In the genomic region with DNA sequence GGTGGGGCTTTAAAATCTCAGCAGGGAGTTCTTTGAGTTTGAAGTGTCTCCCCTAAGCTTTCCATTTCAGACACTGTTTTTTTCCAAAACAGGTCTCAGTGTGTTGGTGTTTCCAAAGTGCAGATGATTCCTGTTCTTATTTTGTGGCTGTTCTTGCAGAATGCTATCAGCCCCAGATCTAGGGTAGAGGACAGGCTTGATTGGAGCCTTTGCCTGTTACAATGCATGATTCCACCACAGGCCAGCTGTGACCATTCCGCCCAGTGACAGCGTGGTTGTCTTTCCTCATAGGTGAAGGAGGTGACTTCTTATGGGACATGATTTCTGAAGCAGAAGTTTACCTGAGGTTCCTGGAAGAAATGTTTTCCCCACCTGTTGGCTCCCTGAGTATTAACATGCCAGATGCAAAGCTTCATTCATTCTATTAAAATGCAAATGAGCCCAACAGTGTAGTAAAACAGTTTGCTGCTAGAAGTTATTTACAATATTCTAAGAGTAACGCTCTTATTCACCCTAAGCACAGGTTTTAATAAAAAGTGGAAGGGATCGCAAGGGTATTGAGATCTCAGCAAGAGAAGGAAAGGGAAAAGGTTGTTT, we compare ENCODE assay signal across 11 cellular contexts. TPM values are rescaled to one million over a fixed set of nuclear protein-coding genes. Genes with fewer than 3 reads are reported as not detected.
A peak's percentile ranks its signal among the peaks of the same experiment; 100 is the strongest.
DNase-seq lines count a peak whose midpoint lies in the region; ATAC-seq and TF ChIP-seq lines count a peak whose summit lies in the region.
"Had no signal": no experiment of that assay in that cellular context is flagged by ENCODE, and none has a peak within 500 bp of the region (broad histone marks: within the 10 kb centered on the region; RNA-seq: fewer than 3 reads in every experiment).

No MANE protein-coding gene starts in this region.

- H3K4me1 Mint-ChIP-seq in Calu3 (ENCODE audit: low read depth, unreplicated experiment) (peaks cover 45% of the 10 kb centered on the region), nephron (peaks cover 40% of the 10 kb centered on the region)

- H3K27me3 Mint-ChIP-seq in Calu3 (ENCODE audit: unreplicated experiment) (no peaks in the 10 kb centered on the region), nephron (ENCODE audit: low read depth) (no peaks in the 10 kb centered on the region)

- ATAC-seq in GM21737 (IDR thresholded peaks at IDR 0.05; ENCODE audit: unreplicated experiment) = no peak
- no peak for ATAC-seq in HG03442 (IDR thresholded peaks at IDR 0.05; ENCODE audit: unreplicated experiment)

- peak overlapping the region; percentile 69 for H3K4me2 ChIP-seq in mammary epithelial cell (ENCODE audit: insufficient read depth, low read depth, low read length)

- DNase-seq in Calu3 = peak; percentile 13
- DNase-seq in mammary epithelial cell = no peak
- DNase-seq in GM13976 (ENCODE audit: low spot score) = no peak
- no peak for DNase-seq in cardiac septum (ENCODE audit: low spot score)
- DNase-seq: Right ventricle myocardium superior; stimulated activated CD4-positive, alpha-beta T cell treated with anti-CD3 and anti-CD28 coated beads, Interleukin-1b, Interleukin-23, amount 100 ng/mL, for 48 hours had no signal

- H3K36me3 ChIP-seq in HUES48 (ENCODE audit: control insufficient read depth, insufficient read depth, low read length) (no peaks in the 10 kb centered on the region), mammary epithelial cell (ENCODE audit: insufficient read depth, low read length) (no peaks in the 10 kb centered on the region)

- H2AFZ ChIP-seq in mammary epithelial cell (ENCODE audit: low read depth, low read length) = peak overlapping the region; percentile 85

- H3K27ac Mint-ChIP-seq in Calu3 (ENCODE audit: unreplicated experiment) (peak overlapping the region; percentile 85), nephron (peak overlapping the region; percentile 74 to 86 (median 84))
- H3K27ac Mint-ChIP-seq: activated naive CD8-positive, alpha-beta T cell had no signal

- H3K27ac ChIP-seq in HUES48 (ENCODE audit: low read depth, low read length) (peak overlapping the region; percentile 68), mammary epithelial cell (ENCODE audit: insufficient read depth, low read depth, low read length) (no peak overlapping the region)

- in situ Hi-C loops in mammary epithelial cell (cut with MboI; ENCODE audit: low sequenced_read_pairs in 2 of 2) (loop anchor here (10.0 kb wide), 2 partner anchors 214 to 324 kb away; no protein-coding TSS in a partner anchor), GM13976 (cut with MboI; ENCODE audit: low sequenced_read_pairs, unreplicated experiment) (loop anchor here (10.0 kb wide), 2 partner anchors 214 to 324 kb away; no protein-coding TSS in a partner anchor)

- WGBS in mammary epithelial cell (ENCODE audit: low coverage, missing lambda C conversion rate) = 100% methylated on average over 4 of the region's 4 CpGs

- H3K27me3 ChIP-seq in HUES48 (ENCODE audit: control insufficient read depth, insufficient read depth, low read length) (no peaks in the 10 kb centered on the region), mammary epithelial cell (ENCODE audit: insufficient read depth, low read length) (no peaks in the 10 kb centered on the region)

- no peak for TF ChIP-seq CTCF in Calu3 (IDR thresholded peaks at IDR 0.05; ENCODE audit: unreplicated experiment)
- no peak for TF ChIP-seq CTCF in mammary epithelial cell (conservative IDR thresholded peaks at IDR 0.05 in 1 of 2, IDR thresholded peaks at IDR 0.05 in 1 of 2; ENCODE audit: extremely low read depth in 1 of 2, insufficient read depth in 1 of 2, low read depth in 1 of 2, low read length in 2 of 2)
- no peak for TF ChIP-seq CTCF in nephron (IDR thresholded peaks at IDR 0.05; ENCODE audit: unreplicated experiment in 3 of 3)
- no peak for TF ChIP-seq CTCF in GM13976 (IDR thresholded peaks at IDR 0.05; ENCODE audit: borderline replicate concordance, control extremely low read depth, extremely low read depth, insufficient read depth, missing control alignments)

- H3K36me3 Mint-ChIP-seq in Calu3 (ENCODE audit: insufficient read depth, unreplicated experiment) (peaks cover 6% of the 10 kb centered on the region), nephron (ENCODE audit: low read depth) (no peaks in the 10 kb centered on the region)
- H3K36me3 Mint-ChIP-seq: activated naive CD8-positive, alpha-beta T cell had no signal

- dilution Hi-C loops in mammary epithelial cell (cut with HindIII; ENCODE audit: low sequenced_read_pairs) = loop anchor here (5.0 kb wide), 1 partner anchor 42 kb away; no protein-coding TSS in a partner anchor

- H3K4me3 Mint-ChIP-seq in Calu3 (ENCODE audit: low read depth, unreplicated experiment) (peak overlapping the region; percentile 61), nephron (peak overlapping the region; percentile 1 to 18 (median 6))
- H3K4me3 Mint-ChIP-seq: activated naive CD8-positive, alpha-beta T cell had no signal

- H3K4me1 ChIP-seq in HUES48 (ENCODE audit: control insufficient read depth, insufficient read depth, low read length) (peaks cover 25% of the 10 kb centered on the region), mammary epithelial cell (ENCODE audit: insufficient read depth, low read length) (peaks cover 11% of the 10 kb centered on the region)

- CTCF ChIA-PET in Calu3 (lab: Charles Lee) (interaction anchor here (0.6 to 1.4 kb wide), 3 partner anchors 11 to 420 kb away, joined by 3 to 14 read pairs (median 6); no protein-coding TSS in a partner anchor), mammary epithelial cell (lab: Charles Lee; ENCODE audit: low non-redundant PET) (no interaction called here)

- intact Hi-C loops in Calu3 (cut with micrococcal nuclease; ENCODE audit: unreplicated experiment) (no loop called here), mammary epithelial cell (cut with micrococcal nuclease) (loop anchor here (10.0 kb wide), 1 partner anchor 266 kb away; no protein-coding TSS in a partner anchor), cardiac septum (cut with DNase I) (no loop called here)

- H3K9me3 ChIP-seq in HUES48 (ENCODE audit: control insufficient read depth, insufficient read depth, low read length) (no peaks in the 10 kb centered on the region), mammary epithelial cell (replicated peaks; ENCODE audit: insufficient read depth, low read length) (no peaks in the 10 kb centered on the region)

- H3K9ac ChIP-seq in HUES48 (ENCODE audit: low read depth, low read length) (no peak overlapping the region), mammary epithelial cell (ENCODE audit: insufficient read depth, low read length) (no peak overlapping the region)

- BruUV-seq in Calu3 (replicated peaks; lab: Mats Ljungman, UMichigan) (no TSS peak), mammary epithelial cell (replicated peaks; lab: Mats Ljungman, UMichigan) (no TSS peak)

- no peaks in the 10 kb centered on the region for H3K79me2 ChIP-seq in mammary epithelial cell (ENCODE audit: insufficient read depth, low read length)

- H3K9me3 Mint-ChIP-seq in Calu3 (ENCODE audit: low read depth, unreplicated experiment) (no peaks in the 10 kb centered on the region), nephron (peaks cover 3% of the 10 kb centered on the region)

- H4K20me1 ChIP-seq in mammary epithelial cell (ENCODE audit: insufficient read depth, low read length) = no peaks in the 10 kb centered on the region

- H3K4me3 ChIP-seq in HUES48 (ENCODE audit: low read depth, low read length) (peak overlapping the region; percentile 39), mammary epithelial cell (replicated peaks in 1 of 3; ENCODE audit: insufficient read depth in 1 of 3, low read depth in 2 of 3, low read length in 3 of 3) (no peak overlapping the region)

RNA-seq across cellular contexts. Expression of gene BIRC3, which starts 36.9 kb away (rescaled TPM):
- total RNA-seq in Calu3 (2022) = 69.4 and 85.6 TPM in 2 replicates
- 10 to 100 TPM in 1 of 2 donors, under 1 TPM in 1; 0.83 to 17.5 TPM for total RNA-seq in mammary epithelial cell
- 1.00 TPM for polyA plus RNA-seq in mammary epithelial cell
- polyA minus RNA-seq in mammary epithelial cell = 1.7 TPM
- 1.8 TPM for total RNA-seq in cardiac septum
